ENCODE assay signal across 24 cellular contexts in genomic region chr20:58604410-58604881, GRCh38. TPM values are rescaled to one million over a fixed set of nuclear protein-coding genes. Genes with fewer than 3 reads are reported as not detected.
A peak's percentile ranks its signal among the peaks of the same experiment; 100 is the strongest.
DNase-seq lines count a peak whose midpoint lies in the region; ATAC-seq and TF ChIP-seq lines count a peak whose summit lies in the region.
"Had no signal": no experiment of that assay in that cellular context is flagged by ENCODE, and none has a peak within 500 bp of the region (broad histone marks: within the 10 kb centered on the region; RNA-seq: fewer than 3 reads in every experiment).

No MANE protein-coding gene starts in this region.

- no peak for ATAC-seq in HG03457 (IDR thresholded peaks at IDR 0.05; ENCODE audit: unreplicated experiment)
- ATAC-seq: activated CD8-positive, alpha-beta memory T cell treated with anti-CD3 and anti-CD28 coated beads, Interleukin-2, amount 10 ng/mL, durations not matched to agents 7 days and 5 days; Panc1 had no signal

- no peak overlapping the region for H3K4me3 ChIP-seq in fibroblast of villous mesenchyme (ENCODE audit: low read depth, low read length)
- H3K4me3 ChIP-seq in sigmoid colon, result no peak overlapping the region
- H3K4me3 ChIP-seq: HAP-1, SK-N-MC, suprapubic skin, vagina had no signal

- intact Hi-C loops in sigmoid colon (cut with DNase I), result no loop called here

- H3K27ac ChIP-seq in sigmoid colon, result peak overlapping the region; percentile 53 to 85 (median 74)
- H3K27ac ChIP-seq: neutrophil, SK-N-MC, suprapubic skin, vagina had no signal

- TF ChIP-seq CTCF in fibroblast of villous mesenchyme (IDR thresholded peaks at IDR 0.05; ENCODE audit: insufficient read depth, low read depth, low read length) (no peak), sigmoid colon (IDR thresholded peaks at IDR 0.05) (no peak)

- TF ChIP-seq EP300 in sigmoid colon (IDR thresholded peaks at IDR 0.05), result peak in 1 of 4 donors; percentile 33

- WGBS in sigmoid colon, 2 donors, result 80 to 90% methylated on average over 14 of the region's 14 CpGs

- no peaks in the 10 kb centered on the region for H3K27me3 ChIP-seq in sigmoid colon
- H3K27me3 ChIP-seq: neutrophil, suprapubic skin, vagina had no signal

- DNase-seq in D341Med (ENCODE audit: low spot score) (peak; percentile 76), NCI-H524 treated with DMSO at 0.1 percent for 48 hours (lab: John Stamatoyannopoulos, UW) (peak; percentile 37), fibroblast of villous mesenchyme (ENCODE audit: low read depth) (peak; percentile 45), sigmoid colon (peak; percentile 85), GM19238 (ENCODE audit: insufficient read length, low spot score) (no peak), SIG-M5 treated with dmso at 0.1 percent for 504 hours (lab: John Stamatoyannopoulos, UW; ENCODE audit: unreplicated experiment) (no peak)
- DNase-seq in activated T-cell treated with anti-CD3 and anti-CD28 coated beads, Interleukin-2, amount 50 U/mL, for 1 hour, result no peak
- DNase-seq: activated CD4-positive, alpha-beta T cell treated with anti-CD3 and anti-CD28 coated beads for 48 hours; activated CD8-positive, alpha-beta memory T cell treated with anti-CD3 and anti-CD28 coated beads, Interleukin-2, amount 10 ng/mL, durations not matched to agents 7 days and 5 days; activated naive CD4-positive, alpha-beta T cell treated with anti-CD3 and anti-CD28 coated beads, Interleukin-2, amount 10 ng/mL, durations not matched to agents 7 days and 5 days; Caco-2; dermis blood vessel endothelial cell; kidney glomerular epithelial cell; mammary epithelial cell; NCI-H1105 treated with DMSO at 0.1 percent for 48 hours; NCI-H2081; small intestine had no signal

- no peaks in the 10 kb centered on the region for H3K36me3 ChIP-seq in sigmoid colon
- H3K36me3 ChIP-seq: HAP-1, neutrophil, suprapubic skin, vagina had no signal

- H3K9me3 ChIP-seq in sigmoid colon, result no peaks in the 10 kb centered on the region
- H3K9me3 ChIP-seq: Caco-2, HAP-1, neutrophil, vagina had no signal

- TF ChIP-seq POLR2A in sigmoid colon (IDR thresholded peaks at IDR 0.05), result no peak

- H3K4me1 ChIP-seq in sigmoid colon, result peaks cover 0 to 51% (median 35%) of the 10 kb centered on the region in 4 donors
- H3K4me1 ChIP-seq: Caco-2, HAP-1, vagina had no signal

RNA-seq across cellular contexts. Expression of gene STX16, which starts 46.6 kb away (rescaled TPM):
- total RNA-seq in fibroblast of villous mesenchyme (25.4 and 34.1 TPM in 2 replicates), sigmoid colon (100 to 1,000 TPM in 1 of 4 donors, 10 to 100 TPM in 3; 42.8 to 126 (median 57.1) TPM)
- 10 to 100 TPM; 14.6 to 43.8 (median 15.6) TPM for polyA plus RNA-seq in sigmoid colon

Comparison
In these comparisons a context has a peak if more than half of its experiments do, and no peak if none do; other contexts are left out.
1. DNase-seq: peak in D341Med (single experiment), NCI-H524 treated with DMSO at 0.1 percent for 48 hours (single experiment), fibroblast of villous mesenchyme (single experiment) and sigmoid colon (single experiment); none in activated T-cell treated with anti-CD3 and anti-CD28 coated beads, Interleukin-2, amount 50 U/mL, for 1 hour (single experiment), GM19238 (single experiment) and SIG-M5 treated with dmso at 0.1 percent for 504 hours (single experiment).